8 cellular contexts compared by ENCODE assay signal in the genomic region with DNA sequence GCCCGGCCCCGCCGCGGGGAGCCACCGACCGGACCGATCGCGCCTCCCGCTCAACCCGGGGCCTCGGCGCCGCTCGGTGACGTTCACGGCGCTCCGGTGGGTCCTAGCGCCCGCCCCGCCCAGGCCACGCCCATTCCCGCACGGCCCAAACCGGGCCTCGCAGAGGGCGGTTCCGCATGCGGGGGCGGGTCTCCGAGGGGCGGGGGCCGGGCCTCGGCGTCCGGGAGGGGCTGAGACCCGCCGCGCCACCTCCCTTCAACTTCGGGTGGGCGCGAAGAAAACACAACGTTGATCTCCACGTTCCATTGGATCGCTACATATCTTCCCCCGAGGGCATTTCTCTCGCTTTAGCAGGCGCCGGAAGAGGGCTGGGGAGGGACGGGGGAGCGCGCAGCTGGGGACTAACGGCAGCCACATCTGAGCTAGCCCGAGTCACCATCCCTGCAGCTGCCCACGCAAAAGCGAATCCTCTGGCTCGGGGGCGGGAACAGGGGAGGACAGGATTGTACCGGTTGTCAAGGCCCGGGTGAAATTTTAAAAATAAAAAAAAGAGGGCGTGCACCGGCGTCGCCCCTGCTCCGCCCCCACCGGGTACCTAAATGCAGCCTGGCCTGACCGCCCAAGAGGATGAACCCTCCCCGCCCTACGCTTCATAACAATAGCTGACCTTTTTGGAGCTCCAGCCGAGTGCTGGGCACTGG. TPM values are rescaled to one million over a fixed set of nuclear protein-coding genes. Genes with fewer than 3 reads are reported as not detected.
DNase-seq lines count a peak whose midpoint lies in the region; TF ChIP-seq lines count a peak whose summit lies in the region.

A gene (minus strand): TSS at position 78 of the 701 bp plus-strand sequence. CDS start 547 bp downstream, outside the sequence.

- H3K27ac ChIP-seq in right atrium auricular region (peak within 1 kb of the TSS; percentile 84), urinary bladder (ENCODE audit: low read depth) (peak within 1 kb of the TSS; percentile 73)

- H3K36me3 ChIP-seq in right atrium auricular region (peaks cover 6% of the 10 kb centered on the region), urinary bladder (ENCODE audit: insufficient read depth) (no peaks in the 10 kb centered on the region)

- H3K4me3 ChIP-seq in HFF-Myc (replicated peaks; ENCODE audit: low read depth, low read length) (peak within 1 kb of the TSS; percentile 61), right atrium auricular region (peak within 1 kb of the TSS; percentile 73 to 91), urinary bladder (ENCODE audit: low read depth, low read length) (peak within 1 kb of the TSS; percentile 61)

- peak; percentile 71 for DNase-seq in HFF-Myc (ENCODE audit: extremely low read depth, low read depth)
- DNase-seq in NCI-H1048 (lab: John Stamatoyannopoulos, UW): peak; percentile 73
- peak; percentile 83 to 91 (median 88) for DNase-seq in T-helper 2 cell
- DNase-seq in amygdala (lab: John Stamatoyannopoulos, UW): peak in 54 of 56 donors; percentile 26 to 92 (median 76)
- DNase-seq in right atrium auricular region (ENCODE audit: low spot score): peak; percentile 69
- DNase-seq in pulmonary artery endothelial cell (ENCODE audit: low read depth, low spot score): no peak

- no peaks in the 10 kb centered on the region for H3K9me3 ChIP-seq in right atrium auricular region

- peak; percentile 63 for TF ChIP-seq POLR2A in GM10847 (IDR thresholded peaks at IDR 0.05; ENCODE audit: extremely low read depth, insufficient read length)

- TF ChIP-seq CTCF in HFF-Myc (IDR thresholded peaks at IDR 0.05; ENCODE audit: low read depth, low read length, missing control alignments) (no peak), right atrium auricular region (IDR thresholded peaks at IDR 0.05) (peak in 1 of 2 donors; percentile 28)

- H3K4me1 ChIP-seq in right atrium auricular region (peaks cover 0 to 13% of the 10 kb centered on the region in 2 donors), urinary bladder (ENCODE audit: insufficient read depth) (peaks cover 2% of the 10 kb centered on the region)

- H3K27me3 ChIP-seq in right atrium auricular region: no peaks in the 10 kb centered on the region

- WGBS in urinary bladder: under 1% methylated on average over 71 of the region's 71 CpGs

RNA-seq across cellular contexts. Expression of the gene that starts here (rescaled TPM):
- total RNA-seq in right atrium auricular region (10 to 100 TPM; 18.7 to 31.1 TPM), pulmonary artery endothelial cell (35.6 and 49.5 TPM in 2 replicates), urinary bladder (20.5 TPM)
- 47.1 TPM for polyA plus RNA-seq in urinary bladder
